In the genomic region with DNA sequence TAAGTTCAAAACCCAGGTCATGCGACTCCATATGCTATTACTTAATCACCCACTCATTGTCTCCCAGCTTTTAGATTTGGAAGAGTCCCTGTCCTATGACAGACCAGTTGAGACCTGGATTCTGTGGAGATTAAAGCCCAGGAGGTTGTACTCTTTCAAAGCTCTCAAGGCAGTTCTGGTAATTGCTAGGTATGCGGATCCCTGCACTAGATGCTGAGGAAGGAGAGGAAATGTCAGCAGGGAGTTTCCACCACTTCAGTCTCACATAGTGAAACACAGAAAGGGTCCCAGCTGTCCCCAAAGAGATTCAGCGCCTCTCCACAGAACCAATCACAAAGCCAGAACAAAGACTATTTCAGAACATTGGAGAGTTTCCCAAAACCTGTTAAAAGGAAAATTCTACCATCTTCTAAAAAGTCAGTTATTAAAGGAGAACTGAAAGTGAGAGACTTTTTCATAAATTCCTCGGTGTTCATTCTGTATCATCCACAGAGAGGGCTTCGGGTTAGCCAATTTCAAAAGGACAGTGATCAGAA, we compare ENCODE assay signal across 9 cellular contexts. TPM values are rescaled to one million over a fixed set of nuclear protein-coding genes. Genes with fewer than 3 reads are reported as not detected.
DNase-seq lines count a peak whose midpoint lies in the region; ATAC-seq and TF ChIP-seq lines count a peak whose summit lies in the region.
"Had no signal": no experiment of that assay in that cellular context is flagged by ENCODE, and none has a peak within 500 bp of the region (broad histone marks: within the 10 kb centered on the region; RNA-seq: fewer than 3 reads in every experiment).

No MANE protein-coding gene starts in this region.

- no peak for TF ChIP-seq POLR2A in esophagus squamous epithelium (IDR thresholded peaks at IDR 0.05)
- TF ChIP-seq POLR2A in body of pancreas (IDR thresholded peaks at IDR 0.05): no peak

- H3K4me3 ChIP-seq in GM06990 (replicated peaks; ENCODE audit: low read depth, low read length) (no peak overlapping the region; the same call in 1 of the 2 replicates), esophagus squamous epithelium (no peak overlapping the region), body of pancreas (no peak overlapping the region)

- peak; percentile 69 for DNase-seq in GM06990 (ENCODE audit: extremely low read depth, insufficient read length)
- DNase-seq in activated naive CD8-positive, alpha-beta T cell treated with anti-CD3 and anti-CD28 coated beads, Interleukin-2, amount 10 ng/mL, durations not matched to agents 7 days and 5 days: no peak
- no peak for DNase-seq in mesothelial cell of epicardium (ENCODE audit: low spot score in 2 of 2, unreplicated experiment in 2 of 2)
- DNase-seq in esophagus squamous epithelium (lab: John Stamatoyannopoulos, UW): no peak
- DNase-seq in body of pancreas: no peak
- no peak for DNase-seq in SKM-1 treated with dmso at 0.1 percent for 144 hours (lab: John Stamatoyannopoulos, UW; ENCODE audit: unreplicated experiment)
- DNase-seq: NCI-H2171 had no signal

- ATAC-seq in GM19452 (IDR thresholded peaks at IDR 0.05; ENCODE audit: unreplicated experiment) (peak; percentile 50), HG03159 (IDR thresholded peaks at IDR 0.05; ENCODE audit: unreplicated experiment) (peak; percentile 59), body of pancreas (no peak)
- ATAC-seq in activated naive CD8-positive, alpha-beta T cell treated with anti-CD3 and anti-CD28 coated beads, Interleukin-2, amount 10 ng/mL, durations not matched to agents 7 days and 5 days (ENCODE audit: low read depth): no peak

- H3K4me3 Mint-ChIP-seq in activated naive CD8-positive, alpha-beta T cell treated with anti-CD3 and anti-CD28 coated beads, Interleukin-2, amount 10 ng/mL, durations not matched to agents 7 days and 5 days: peak overlapping the region; percentile 45
- H3K4me3 Mint-ChIP-seq in mesothelial cell of epicardium: no peak overlapping the region

- no peaks in the 10 kb centered on the region for H3K27me3 ChIP-seq in GM06990 (replicated peaks; ENCODE audit: control insufficient read depth, insufficient read depth, low read length)
- H3K27me3 ChIP-seq in esophagus squamous epithelium: no peaks in the 10 kb centered on the region
- no peaks in the 10 kb centered on the region for H3K27me3 ChIP-seq in body of pancreas

- 69 to 77% methylated on average over 5 of the region's 5 CpGs for WGBS in esophagus squamous epithelium, 2 donors
- 90 to 98% methylated on average over 5 of the region's 5 CpGs for WGBS in body of pancreas, 2 donors

- no peaks in the 10 kb centered on the region for H3K27me3 Mint-ChIP-seq in activated naive CD8-positive, alpha-beta T cell treated with anti-CD3 and anti-CD28 coated beads, Interleukin-2, amount 10 ng/mL, durations not matched to agents 7 days and 5 days
- no peaks in the 10 kb centered on the region for H3K27me3 Mint-ChIP-seq in mesothelial cell of epicardium (ENCODE audit: low read depth)

- H3K36me3 Mint-ChIP-seq in activated naive CD8-positive, alpha-beta T cell treated with anti-CD3 and anti-CD28 coated beads, Interleukin-2, amount 10 ng/mL, durations not matched to agents 7 days and 5 days: peaks cover 61% of the 10 kb centered on the region
- peaks cover 46% of the 10 kb centered on the region for H3K36me3 Mint-ChIP-seq in mesothelial cell of epicardium

- intact Hi-C loops in esophagus squamous epithelium (cut with DNase I): no loop called here
- intact Hi-C loops in body of pancreas (cut with DNase I): no loop called here

- POLR2A ChIA-PET in activated naive CD8-positive, alpha-beta T cell treated with anti-CD3 and anti-CD28 coated beads, Interleukin-2, amount 10 ng/mL, durations not matched to agents 7 days and 5 days (lab: Charles Lee): interaction anchor here (1.5 to 2.0 kb wide), 2 partner anchors 9 to 11 kb away, joined by 3 to 12 read pairs; no protein-coding TSS in a partner anchor

- peak overlapping the region; percentile 43 for H3K27ac Mint-ChIP-seq in activated naive CD8-positive, alpha-beta T cell treated with anti-CD3 and anti-CD28 coated beads, Interleukin-2, amount 10 ng/mL, durations not matched to agents 7 days and 5 days
- no peak overlapping the region for H3K27ac Mint-ChIP-seq in mesothelial cell of epicardium

- H3K27ac ChIP-seq in esophagus squamous epithelium (peak overlapping the region in 2 of 4 donors; percentile 27 to 55), body of pancreas (no peak overlapping the region)

- no peaks in the 10 kb centered on the region for H3K9me3 ChIP-seq in esophagus squamous epithelium
- H3K9me3 ChIP-seq in body of pancreas: no peaks in the 10 kb centered on the region

- H3K9me3 Mint-ChIP-seq in activated naive CD8-positive, alpha-beta T cell treated with anti-CD3 and anti-CD28 coated beads, Interleukin-2, amount 10 ng/mL, durations not matched to agents 7 days and 5 days: peaks cover 1% of the 10 kb centered on the region
- H3K9me3 Mint-ChIP-seq in mesothelial cell of epicardium: peaks cover 9% of the 10 kb centered on the region

- peaks cover 50% of the 10 kb centered on the region for H3K4me1 Mint-ChIP-seq in activated naive CD8-positive, alpha-beta T cell treated with anti-CD3 and anti-CD28 coated beads, Interleukin-2, amount 10 ng/mL, durations not matched to agents 7 days and 5 days
- H3K4me1 Mint-ChIP-seq in mesothelial cell of epicardium: no peaks in the 10 kb centered on the region

- H3K4me1 ChIP-seq in esophagus squamous epithelium: peaks cover 11 to 78% (median 41%) of the 10 kb centered on the region in 3 donors
- H3K4me1 ChIP-seq in body of pancreas: no peaks in the 10 kb centered on the region

- TF ChIP-seq CTCF in GM06990 (IDR thresholded peaks at IDR 0.05; ENCODE audit: insufficient read depth, low read length, poor library complexity, severe bottlenecking) (no peak), mesothelial cell of epicardium (IDR thresholded peaks at IDR 0.05; ENCODE audit: unreplicated experiment) (no peak), esophagus squamous epithelium (IDR thresholded peaks at IDR 0.05) (no peak), body of pancreas (IDR thresholded peaks at IDR 0.05) (no peak)

- H3K36me3 ChIP-seq in GM06990 (ENCODE audit: control insufficient read depth, insufficient read depth, low read length) (peaks cover 17% of the 10 kb centered on the region), esophagus squamous epithelium (peaks cover 0 to 56% (median under 1%) of the 10 kb centered on the region in 3 donors), body of pancreas (replicated peaks in 1 of 2; ENCODE audit: insufficient read depth in 1 of 2, low read depth in 2 of 2) (peaks cover 0 to 11% of the 10 kb centered on the region in 2 donors)

RNA-seq across cellular contexts. Expression of a gene that starts 53.4 kb away (rescaled TPM):
- total RNA-seq in activated naive CD8-positive, alpha-beta T cell treated with anti-CD3 and anti-CD28 coated beads, Interleukin-2, amount 10 ng/mL, durations not matched to agents 7 days and 5 days: 10 to 100 TPM; 72.0 to 73.2 TPM
- total RNA-seq in mesothelial cell of epicardium (15.8 to 18.1 TPM (median 16.7 TPM) in 3 replicates), esophagus squamous epithelium (10 to 100 TPM; 16.6 to 30.2 (median 23.4) TPM), body of pancreas (10 to 100 TPM; 12.5 to 14.5 TPM)

Comparison
In these comparisons a context has a peak if more than half of its experiments do, and no peak if none do; other contexts are left out.
1. ATAC-seq: peak in GM19452 (single experiment) and HG03159 (single experiment); none in activated naive CD8-positive, alpha-beta T cell treated with anti-CD3 and anti-CD28 coated beads, Interleukin-2, amount 10 ng/mL, durations not matched to agents 7 days and 5 days (single experiment) and body of pancreas (single experiment).